ENCODE assay signal across 8 cellular contexts in genomic region chr1:28056129-28056925, GRCh38. TPM values are rescaled to one million over a fixed set of nuclear protein-coding genes. Genes with fewer than 3 reads are reported as not detected.
DNase-seq lines count a peak whose midpoint lies in the region; ATAC-seq and TF ChIP-seq lines count a peak whose summit lies in the region.

No MANE protein-coding gene starts in this region.

- intact Hi-C loops in MCF 10A (cut with micrococcal nuclease), result no loop called here

- no TSS peak for BruUV-seq in MCF 10A (replicated peaks; lab: Mats Ljungman, UMichigan)

- peak; percentile 86 for DNase-seq in NCI-H510A (lab: John Stamatoyannopoulos, UW)
- DNase-seq in activated T-cell treated with anti-CD3 and anti-CD28 coated beads, Interleukin-2, amount 50 U/mL, for 24 hours, result peak; percentile 61
- peak; percentile 55 to 61 (median 60) for DNase-seq in stimulated activated CD4-positive, alpha-beta T cell treated with anti-CD3 and anti-CD28 coated beads, Interleukin-12 subunit alpha, Interleukin-12 subunit beta, amount 100 ng/mL, for 48 hours (ENCODE audit: low read depth in 2 of 3, low spot score in 1 of 3)
- no peak for DNase-seq in MCF 10A (ENCODE audit: unreplicated experiment)
- DNase-seq in NCI-H524 treated with DMSO at 0.1 percent for 48 hours (lab: John Stamatoyannopoulos, UW), result no peak

- TF ChIP-seq CTCF in MCF 10A (IDR thresholded peaks at IDR 0.05; ENCODE audit: unreplicated experiment), result no peak

- POLR2A ChIA-PET in MCF 10A (lab: Yijun Ruan, JAX), result interaction anchor here (0.8 to 1.0 kb wide), 4 partner anchors 9 to 32 kb away, joined by 3 to 4 read pairs (median 4); partner anchors contain the start of gene EYA3

- CTCF ChIA-PET in MCF 10A (lab: Yijun Ruan, JAX), result interaction anchor here (0.5 kb wide), 1 partner anchor 8 kb away, joined by 5 read pairs; no protein-coding TSS in a partner anchor

- no peaks in the 10 kb centered on the region for H3K9me3 Mint-ChIP-seq in activated T-cell treated with anti-CD3 and anti-CD28 coated beads, Interleukin-2, amount 50 U/mL, for 24 hours
- H3K9me3 Mint-ChIP-seq in MCF 10A (ENCODE audit: unreplicated experiment), result no peaks in the 10 kb centered on the region

- H3K36me3 Mint-ChIP-seq in activated T-cell treated with anti-CD3 and anti-CD28 coated beads, Interleukin-2, amount 50 U/mL, for 24 hours (ENCODE audit: low read depth), result peaks cover 48% of the 10 kb centered on the region
- H3K36me3 Mint-ChIP-seq in MCF 10A (ENCODE audit: insufficient read depth, unreplicated experiment), result peaks cover 21% of the 10 kb centered on the region

- peak overlapping the region; percentile 88 for H3K27ac Mint-ChIP-seq in activated T-cell treated with anti-CD3 and anti-CD28 coated beads, Interleukin-2, amount 50 U/mL, for 24 hours
- no peak overlapping the region for H3K27ac Mint-ChIP-seq in MCF 10A (ENCODE audit: low read depth, unreplicated experiment)

- peaks cover 56% of the 10 kb centered on the region for H3K4me1 Mint-ChIP-seq in activated T-cell treated with anti-CD3 and anti-CD28 coated beads, Interleukin-2, amount 50 U/mL, for 24 hours (ENCODE audit: low read depth)
- H3K4me1 Mint-ChIP-seq in MCF 10A (ENCODE audit: insufficient read depth, unreplicated experiment), result peaks cover 6% of the 10 kb centered on the region

- H3K27me3 Mint-ChIP-seq in activated T-cell treated with anti-CD3 and anti-CD28 coated beads, Interleukin-2, amount 50 U/mL, for 24 hours, result no peaks in the 10 kb centered on the region
- H3K27me3 Mint-ChIP-seq in MCF 10A (ENCODE audit: insufficient read depth, unreplicated experiment), result no peaks in the 10 kb centered on the region

- H3K4me3 Mint-ChIP-seq in activated T-cell treated with anti-CD3 and anti-CD28 coated beads, Interleukin-2, amount 50 U/mL, for 24 hours, result peak overlapping the region; percentile 11
- H3K4me3 Mint-ChIP-seq in MCF 10A (ENCODE audit: unreplicated experiment), result no peak overlapping the region

- ATAC-seq in GM21423 (IDR thresholded peaks at IDR 0.05; ENCODE audit: unreplicated experiment) (peak; percentile 73), HG03139 (IDR thresholded peaks at IDR 0.05; ENCODE audit: unreplicated experiment) (no peak), GM19023 (IDR thresholded peaks at IDR 0.05; ENCODE audit: unreplicated experiment) (no peak)

RNA-seq across cellular contexts. Expression of gene EYA3, which starts 32.1 kb away (rescaled TPM):
- total RNA-seq in MCF 10A (2022), result 13.3 and 14.4 TPM in 2 replicates

Comparison
In these comparisons a context has a peak if more than half of its experiments do, and no peak if none do; other contexts are left out.
1. DNase-seq: peak in NCI-H510A (single experiment), activated T-cell treated with anti-CD3 and anti-CD28 coated beads, Interleukin-2, amount 50 U/mL, for 24 hours (single experiment) and stimulated activated CD4-positive, alpha-beta T cell treated with anti-CD3 and anti-CD28 coated beads, Interleukin-12 subunit alpha, Interleukin-12 subunit beta, amount 100 ng/mL, for 48 hours (3 of 3); none in MCF 10A (single experiment) and NCI-H524 treated with DMSO at 0.1 percent for 48 hours (single experiment).